In genomic region chr16:1331712-1332617, GRCh38 we compare ENCODE assay signal across 7 cellular contexts. TPM values are rescaled to one million over a fixed set of nuclear protein-coding genes. Genes with fewer than 3 reads are reported as not detected.
A peak's percentile ranks its signal among the peaks of the same experiment; 100 is the strongest.
DNase-seq lines count a peak whose midpoint lies in the region; ATAC-seq, FAIRE-seq and TF ChIP-seq lines count a peak whose summit lies in the region.

No MANE protein-coding gene starts in this region.

- peaks cover 9% of the 10 kb centered on the region; the same call in 1 of the 2 replicates for H3K4me1 ChIP-seq in GM12878 (ENCODE audit: control insufficient read depth, insufficient read depth, low read length)

- 0 out of 2 replicates have a peak overlapping the region, but pooled peaks have one; percentile 22 for H3K4me3 ChIP-seq in GM12878

- CTCF ChIA-PET in GM12878 (lab: Yijun Ruan, JAX): no interaction called here

- DNase-seq in GM03348 (ENCODE audit: low spot score) (peak; percentile 43), OCI-M2 (lab: John Stamatoyannopoulos, UW; ENCODE audit: unreplicated experiment) (peak; percentile 63), GM12878 (ENCODE audit: low read depth, low spot score) (peak; percentile 39), iPS-NIHi7 (ENCODE audit: extremely low spot score) (peak; percentile 90)
- DNase-seq in stimulated activated naive CD8-positive, alpha-beta T cell treated with anti-CD3 and anti-CD28 coated beads, Interleukin-15, Interleukin-2, amounts not matched to agents 100 U/mL and 50 U/mL, for 24 hours: peak; percentile 50

- in situ Hi-C loops in GM12878 (cut with MboI): no loop called here

- peak overlapping the region; percentile 40 for H3K4me2 ChIP-seq in GM12878 (ENCODE audit: control insufficient read depth, insufficient read depth)

- SMC1A ChIA-PET in GM12878 (lab: Charles Lee; ENCODE audit: uncharacterized antibody, unreplicated experiment): interaction anchor here (0.6 kb wide), 1 partner anchor 269 kb away, joined by 3 read pairs; no protein-coding TSS in a partner anchor

- no peak for TF ChIP-seq POLR2A in GM12878 (IDR thresholded peaks at IDR 0.05; ENCODE audit: low read depth, low read length)

- RAD21 ChIA-PET in GM12878 (lab: Charles Lee; ENCODE audit: unreplicated experiment): no interaction called here

- 0 out of 4 replicates have a peak, but pooled peaks of 1 of the 2 experiments have one; percentile 9 for TF ChIP-seq EP300 in GM12878 (IDR thresholded peaks at IDR 0.05; ENCODE audit: borderline replicate concordance in 1 of 2, control insufficient read depth in 1 of 2, low read depth in 2 of 2, low read length in 2 of 2)

- no peak overlapping the region for H3K27ac ChIP-seq in GM12878 (ENCODE audit: control insufficient read depth, insufficient read depth)

- H3K27me3 ChIP-seq in GM12878 (replicated peaks in 1 of 2; ENCODE audit: control insufficient read depth in 2 of 2, insufficient read depth in 2 of 2, low read length in 1 of 2): peaks cover 5 to 14% of the 10 kb centered on the region in 2 experiments; a peak in 3 of 4 replicates

- H3K79me2 ChIP-seq in GM12878 (ENCODE audit: control insufficient read depth, insufficient read depth, low read length): no peaks in the 10 kb centered on the region

- no TSS peak for BruUV-seq in GM12878 (replicated peaks; lab: Mats Ljungman, UMichigan)

- WGBS in GM12878 (ENCODE audit: insufficient coverage, insufficient replicate concordance, low lambda C conversion rate, missing lambda C conversion rate): 3% methylated on average over 33 of the region's 34 CpGs

- POLR2A ChIA-PET in GM12878 (lab: Charles Lee): interaction anchor here (0.5 kb wide), 1 partner anchor 37 kb away, joined by 6 read pairs; no protein-coding TSS in a partner anchor

- intact Hi-C loops in GM12878 (cut with micrococcal nuclease; ENCODE audit: unreplicated experiment): no loop called here

- ATAC-seq in HG02759 (IDR thresholded peaks at IDR 0.05; ENCODE audit: unreplicated experiment) (peak; percentile 48), GM12878 (peak; percentile 87), HG03457 (IDR thresholded peaks at IDR 0.05; ENCODE audit: unreplicated experiment) (no peak)
- peak; percentile 23 for ATAC-seq in stimulated activated naive CD8-positive, alpha-beta T cell treated with anti-CD3 and anti-CD28 coated beads, Interleukin-15, Interleukin-2, amounts not matched to agents 100 U/mL and 50 U/mL, for 24 hours

- no peak for FAIRE-seq in GM12878 (lab: Jason Lieb, UNC)

- H3K9ac ChIP-seq in GM12878 (ENCODE audit: control insufficient read depth, insufficient read depth, low read length): no peak overlapping the region

- TF ChIP-seq CTCF in GM12878 (IDR thresholded peaks at IDR 0.05 in 2 of 3, conservative IDR thresholded peaks at IDR 0.05 in 1 of 3; ENCODE audit: control insufficient read depth in 2 of 3, extremely low read depth in 1 of 3, insufficient read depth in 1 of 3, low read depth in 3 of 3, low read length in 3 of 3): no peak

- TF ChIP-seq RAD21 in GM12878 (IDR thresholded peaks at IDR 0.05; ENCODE audit: insufficient read depth, low read depth, low read length): no peak

- no peak overlapping the region for H2AFZ ChIP-seq in GM12878 (ENCODE audit: control insufficient read depth, low read depth, low read length)

- H4K20me1 ChIP-seq in GM12878 (ENCODE audit: control insufficient read depth, insufficient read depth): no peaks in the 10 kb centered on the region

- peaks cover 2% of the 10 kb centered on the region; the same call in 2 of the 3 replicates for H3K9me3 ChIP-seq in GM12878 (replicated peaks; ENCODE audit: control insufficient read depth, insufficient read depth, low read length)

- no peaks in the 10 kb centered on the region for H3K36me3 ChIP-seq in GM12878 (ENCODE audit: control insufficient read depth in 2 of 2, insufficient read depth in 2 of 2, low read length in 1 of 2)

TF ChIP-seq in GM12878, 131 proteins besides CTCF, POLR2A, EP300 and RAD21 (continues in another document):
- TF ChIP-seq PBX3 (IDR thresholded peaks at IDR 0.05; ENCODE audit: insufficient replicate concordance, low read depth, low read length): no peak

RNA-seq across cellular contexts. Expression of gene BAIAP3, which starts 1.5 kb away (rescaled TPM):
- total RNA-seq in GM12878 (2013; cell fraction: nucleolus; rRNA removed): 0.37 and 0.44 TPM in 2 replicates
- total RNA-seq in GM12878 (2014; rRNA removed) (0.17 TPM in 1 of 2 replicates, not detected in the other), GM12878 (2014; rRNA removed; fragmentation: Illumina TruSeq; extraction: Trizol) (not detected in 2 replicates), GM12878 (2021) (0.56 and 0.58 TPM in 2 replicates)
- polyA plus RNA-seq in GM12878 (2011; ENCODE audit: low read depth): 0.35 TPM
- polyA plus RNA-seq in GM12878 (2011; rRNA removed) (0.03 and 0.16 TPM in 2 replicates), GM12878 (2014; fragmentation: Illumina TruSeq; extraction: Trizol) (0.03 TPM in 1 of 2 replicates, not detected in the other), GM12878 (2014; fragmentation: Nextera tagmentation; extraction: Ambion mirVana) (not detected), GM12878 (2014; rRNA removed) (0.56 TPM in 2 replicates), GM12878 (2016; fragmentation: Nextera tagmentation; extraction: Ambion mirVana) (under 1 TPM; 0.14 to 0.31 TPM)
- polyA plus RNA-seq in GM12878 (2011; cell fraction: cytosol; rRNA removed): 0.03 and 0.15 TPM in 2 replicates
- polyA plus RNA-seq in GM12878 (2011; cell fraction: nucleus; rRNA removed): 0.99 and 1.3 TPM in 2 replicates
- 0.70 and 1.6 TPM in 2 replicates for polyA plus RNA-seq in GM12878 (2012)
- not detected in 2 replicates for polyA minus RNA-seq in GM12878 (2011; rRNA and poly(A)+ RNA removed)
- polyA minus RNA-seq in GM12878 (2011; cell fraction: cytosol; rRNA and poly(A)+ RNA removed): not detected in 2 replicates
- polyA minus RNA-seq in GM12878 (2011; cell fraction: nucleus; rRNA and poly(A)+ RNA removed): 0.19 and 0.48 TPM in 2 replicates

RNA-seq across cellular contexts. Expression of gene TSR3, which starts 19.7 kb away (rescaled TPM):
- 6.0 and 6.3 TPM in 2 replicates for total RNA-seq in GM12878 (2013; cell fraction: nucleolus; rRNA removed)
- total RNA-seq in GM12878 (2014; rRNA removed): 72.7 and 73.7 TPM in 2 replicates
- total RNA-seq in GM12878 (2014; rRNA removed; fragmentation: Illumina TruSeq; extraction: Trizol): 20.9 and 23.4 TPM in 2 replicates
- 66.1 and 67.6 TPM in 2 replicates for total RNA-seq in GM12878 (2021)
- 7.7 TPM for polyA plus RNA-seq in GM12878 (2011; ENCODE audit: low read depth)
- polyA plus RNA-seq in GM12878 (2011; rRNA removed): 12.3 and 26.2 TPM in 2 replicates
- polyA plus RNA-seq in GM12878 (2011; cell fraction: cytosol; rRNA removed): 37.2 and 58.2 TPM in 2 replicates
- 25.4 and 32.3 TPM in 2 replicates for polyA plus RNA-seq in GM12878 (2011; cell fraction: nucleus; rRNA removed)
- polyA plus RNA-seq in GM12878 (2012): 36.1 and 41.1 TPM in 2 replicates
- polyA plus RNA-seq in GM12878 (2014; fragmentation: Illumina TruSeq; extraction: Trizol): 0.81 and 9.9 TPM in 2 replicates
- polyA plus RNA-seq in GM12878 (2014; fragmentation: Nextera tagmentation; extraction: Ambion mirVana): 10 to 100 TPM in 1 of 2 experiments, 1 to 10 TPM in 1; 3.4 to 11.2 TPM
- 72.2 and 86.1 TPM in 2 replicates for polyA plus RNA-seq in GM12878 (2014; rRNA removed)
- polyA plus RNA-seq in GM12878 (2016; fragmentation: Nextera tagmentation; extraction: Ambion mirVana): 100 to 1,000 TPM; 101 to 108 TPM
- polyA minus RNA-seq in GM12878 (2011; rRNA and poly(A)+ RNA removed): 5.3 and 22.8 TPM in 2 replicates
- 16.0 and 19.3 TPM in 2 replicates for polyA minus RNA-seq in GM12878 (2011; cell fraction: cytosol; rRNA and poly(A)+ RNA removed)
- polyA minus RNA-seq in GM12878 (2011; cell fraction: nucleus; rRNA and poly(A)+ RNA removed): 6.5 and 9.8 TPM in 2 replicates

RNA-seq across cellular contexts. Expression of gene GNPTG, which starts 19.8 kb away (rescaled TPM):
- 14.1 and 16.1 TPM in 2 replicates for total RNA-seq in GM12878 (2013; cell fraction: nucleolus; rRNA removed)
- total RNA-seq in GM12878 (2014; rRNA removed) (19.8 and 21.9 TPM in 2 replicates), GM12878 (2014; rRNA removed; fragmentation: Illumina TruSeq; extraction: Trizol) (10.7 TPM in 2 replicates), GM12878 (2021) (23.6 and 25.3 TPM in 2 replicates)
- 8.7 TPM for polyA plus RNA-seq in GM12878 (2011; ENCODE audit: low read depth)
- polyA plus RNA-seq in GM12878 (2011; rRNA removed) (9.5 and 19.9 TPM in 2 replicates), GM12878 (2014; fragmentation: Illumina TruSeq; extraction: Trizol) (2.5 and 7.9 TPM in 2 replicates), GM12878 (2014; fragmentation: Nextera tagmentation; extraction: Ambion mirVana) (1 to 10 TPM in 1 of 2 experiments, under 1 TPM in 1; 0.80 to 2.4 TPM), GM12878 (2014; rRNA removed) (29.9 and 36.9 TPM in 2 replicates), GM12878 (2016; fragmentation: Nextera tagmentation; extraction: Ambion mirVana) (10 to 100 TPM; 25.9 to 32.6 TPM)
- polyA plus RNA-seq in GM12878 (2011; cell fraction: cytosol; rRNA removed): 27.0 and 37.0 TPM in 2 replicates
- 63.8 and 81.0 TPM in 2 replicates for polyA plus RNA-seq in GM12878 (2011; cell fraction: nucleus; rRNA removed)
- 21.9 and 23.7 TPM in 2 replicates for polyA plus RNA-seq in GM12878 (2012)
- polyA minus RNA-seq in GM12878 (2011; rRNA and poly(A)+ RNA removed): 7.9 and 8.0 TPM in 2 replicates
- 7.3 and 8.2 TPM in 2 replicates for polyA minus RNA-seq in GM12878 (2011; cell fraction: cytosol; rRNA and poly(A)+ RNA removed)
- 6.5 and 16.5 TPM in 2 replicates for polyA minus RNA-seq in GM12878 (2011; cell fraction: nucleus; rRNA and poly(A)+ RNA removed)

RNA-seq across cellular contexts. Expression of gene UBE2I, which starts 22.5 kb away (rescaled TPM):
- 139 and 148 TPM in 2 replicates for total RNA-seq in GM12878 (2013; cell fraction: nucleolus; rRNA removed)
- total RNA-seq in GM12878 (2014; rRNA removed) (65.2 and 69.3 TPM in 2 replicates), GM12878 (2014; rRNA removed; fragmentation: Illumina TruSeq; extraction: Trizol) (92.2 and 104 TPM in 2 replicates), GM12878 (2021) (180 and 210 TPM in 2 replicates)
- 82.4 TPM for polyA plus RNA-seq in GM12878 (2011; ENCODE audit: low read depth)
- polyA plus RNA-seq in GM12878 (2011; rRNA removed) (181 and 188 TPM in 2 replicates), GM12878 (2014; fragmentation: Illumina TruSeq; extraction: Trizol) (243 and 265 TPM in 2 replicates), GM12878 (2014; fragmentation: Nextera tagmentation; extraction: Ambion mirVana) (10 to 100 TPM; 47.5 to 51.5 TPM), GM12878 (2014; rRNA removed) (203 and 205 TPM in 2 replicates), GM12878 (2016; fragmentation: Nextera tagmentation; extraction: Ambion mirVana) (100 to 1,000 TPM; 200 to 204 TPM)
- polyA plus RNA-seq in GM12878 (2011; cell fraction: cytosol; rRNA removed): 110 and 129 TPM in 2 replicates
- polyA plus RNA-seq in GM12878 (2011; cell fraction: nucleus; rRNA removed): 167 and 229 TPM in 2 replicates
- polyA plus RNA-seq in GM12878 (2012): 115 and 125 TPM in 2 replicates
- polyA minus RNA-seq in GM12878 (2011; rRNA and poly(A)+ RNA removed): 94.4 and 94.6 TPM in 2 replicates
- polyA minus RNA-seq in GM12878 (2011; cell fraction: cytosol; rRNA and poly(A)+ RNA removed): 48.2 and 58.6 TPM in 2 replicates
- polyA minus RNA-seq in GM12878 (2011; cell fraction: nucleus; rRNA and poly(A)+ RNA removed): 56.3 and 111 TPM in 2 replicates

Comparison
In these comparisons a context has a peak if more than half of its experiments do, and no peak if none do; other contexts are left out.
1. DNase-seq: peak in every context shown above with its lines; median percentile 90 in iPS-NIHi7; 63 in OCI-M2; 50 in stimulated activated naive CD8-positive, alpha-beta T cell treated with anti-CD3 and anti-CD28 coated beads, Interleukin-15, Interleukin-2, amounts not matched to agents 100 U/mL and 50 U/mL, for 24 hours; 43 in GM03348; 39 in GM12878.